Comparison of ENCODE assay signal across 15 cellular contexts in genomic region chr15:36590838-36591237, GRCh38. TPM values are rescaled to one million over a fixed set of nuclear protein-coding genes. Genes with fewer than 3 reads are reported as not detected.
DNase-seq lines count a peak whose midpoint lies in the region; ATAC-seq and TF ChIP-seq lines count a peak whose summit lies in the region.
"Had no signal": no experiment of that assay in that cellular context is flagged by ENCODE, and none has a peak within 500 bp of the region (broad histone marks: within the 10 kb centered on the region; RNA-seq: fewer than 3 reads in every experiment).

No MANE protein-coding gene starts in this region.

- 0 out of 2 replicates have a peak, but pooled peaks cover 4% of the 10 kb centered on the region for H3K36me3 ChIP-seq in RWPE2 (ENCODE audit: low read depth)
- H3K36me3 ChIP-seq: SJCRH30 had no signal

- H3K36me3 Mint-ChIP-seq in type B pancreatic cell, result peaks cover 4% of the 10 kb centered on the region

- H3K27ac ChIP-seq in RWPE2 (ENCODE audit: poor library complexity, severe bottlenecking), result peak overlapping the region; percentile 61
- H3K27ac ChIP-seq: coronary artery, SJCRH30 had no signal

- no peaks in the 10 kb centered on the region for H3K9me3 ChIP-seq in RWPE2 (ENCODE audit: severe bottlenecking)
- H3K9me3 ChIP-seq: SJCRH30 had no signal

- no peaks in the 10 kb centered on the region for H3K27me3 Mint-ChIP-seq in type B pancreatic cell
- H3K27me3 Mint-ChIP-seq: activated B cell treated with CpG ODN at 0.5 μM for 24 hours had no signal

- ATAC-seq in GM21423 (IDR thresholded peaks at IDR 0.05; ENCODE audit: unreplicated experiment) (peak; percentile 66), RWPE2 (ENCODE audit: low read depth) (peak; percentile 80)

- no peak overlapping the region for H3K4me3 Mint-ChIP-seq in type B pancreatic cell
- H3K4me3 Mint-ChIP-seq: activated B cell treated with CpG ODN at 0.5 μM for 24 hours had no signal

- no peak overlapping the region for H3K4me3 ChIP-seq in RWPE2 (ENCODE audit: severe bottlenecking)
- H3K4me3 ChIP-seq: coronary artery, SJCRH30 had no signal

- H3K4me1 ChIP-seq in RWPE2 (ENCODE audit: insufficient read depth, poor library complexity, severe bottlenecking), result peaks cover 36% of the 10 kb centered on the region
- H3K4me1 ChIP-seq: SJCRH30 had no signal

- peak; percentile 29 for DNase-seq in AG20443 (ENCODE audit: low spot score)
- DNase-seq in RWPE2 (ENCODE audit: low spot score), result no peak
- DNase-seq in glomerular visceral epithelial cell (ENCODE audit: extremely low spot score), result peak; percentile 74
- no peak for DNase-seq in type B pancreatic cell (ENCODE audit: extremely low spot score, unreplicated experiment)
- DNase-seq in Kasumi-1 (lab: John Stamatoyannopoulos, UW), result no peak
- DNase-seq in stimulated activated CD4-positive, alpha-beta T cell treated with anti-CD3 and anti-CD28 coated beads, Interleukin-12 subunit alpha, Interleukin-12 subunit beta, amount 100 ng/mL, for 4 hours, result no peak
- no peak for DNase-seq in NCI-H774 (lab: John Stamatoyannopoulos, UW)
- DNase-seq: activated B cell treated with CpG ODN at 0.5 μM for 24 hours, activated gamma-delta T cell, COR-L47, NCI-H1092 treated with DMSO at 0.1 percent for 48 hours, NCI-H510A treated with DMSO at 0.1 percent for 48 hours, SJCRH30 had no signal

- no peak overlapping the region for H3K27ac Mint-ChIP-seq in type B pancreatic cell
- H3K27ac Mint-ChIP-seq: activated B cell treated with CpG ODN at 0.5 μM for 24 hours had no signal

- H3K4me1 Mint-ChIP-seq in type B pancreatic cell (ENCODE audit: unreplicated experiment), result peaks cover 12% of the 10 kb centered on the region
- H3K4me1 Mint-ChIP-seq: activated B cell treated with CpG ODN at 0.5 μM for 24 hours had no signal

- H3K27me3 ChIP-seq in RWPE2 (ENCODE audit: insufficient read depth, poor library complexity, severe bottlenecking), result no peaks in the 10 kb centered on the region
- H3K27me3 ChIP-seq: SJCRH30 had no signal

- H3K9me3 Mint-ChIP-seq in type B pancreatic cell, result peaks cover 5% of the 10 kb centered on the region
- H3K9me3 Mint-ChIP-seq: activated B cell treated with CpG ODN at 0.5 μM for 24 hours had no signal

- TF ChIP-seq CTCF in RWPE2 (IDR thresholded peaks at IDR 0.05; ENCODE audit: poor library complexity, severe bottlenecking), result no peak
- no peak for TF ChIP-seq CTCF in type B pancreatic cell (conservative IDR thresholded peaks at IDR 0.05)

RNA-seq across cellular contexts. Expression of gene CDIN1, which starts 11.4 kb away (rescaled TPM):
- 17.0 and 20.9 TPM in 2 replicates for total RNA-seq in type B pancreatic cell (ENCODE audit: low replicate concordance)

Comparison
In these comparisons a context has a peak if more than half of its experiments do, and no peak if none do; other contexts are left out.
1. DNase-seq: peak in AG20443 (single experiment) and glomerular visceral epithelial cell (single experiment); none in RWPE2 (single experiment), type B pancreatic cell (single experiment), Kasumi-1 (0 of 2), stimulated activated CD4-positive, alpha-beta T cell treated with anti-CD3 and anti-CD28 coated beads, Interleukin-12 subunit alpha, Interleukin-12 subunit beta, amount 100 ng/mL, for 4 hours (single experiment) and NCI-H774 (single experiment).